ENCODE assay signal across 1 cellular context in the genomic region with DNA sequence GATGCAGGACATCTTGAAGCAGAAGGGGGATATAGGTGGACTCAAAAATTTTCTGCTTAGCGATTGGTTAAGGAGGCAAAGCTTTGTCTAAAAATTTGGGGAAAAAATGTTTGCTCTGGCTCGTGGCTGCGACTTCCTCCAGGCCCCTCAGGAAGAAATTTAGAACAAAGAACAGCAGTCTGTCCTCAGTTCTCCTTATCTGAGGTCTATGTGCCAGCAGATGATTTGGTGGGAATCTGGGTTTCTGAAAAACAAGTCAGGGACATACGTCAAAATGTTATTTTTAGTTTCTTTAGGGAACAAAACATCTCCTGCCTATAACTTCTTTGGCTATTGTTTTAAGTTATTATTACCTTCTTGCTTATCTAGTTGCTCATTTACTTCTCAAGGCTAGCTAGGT.
TF ChIP-seq lines count a peak whose summit lies in the region.

No MANE protein-coding gene starts in this region.

TF ChIP-seq in H1, 55 proteins besides CTCF, POLR2A, EP300 and RAD21:
- TF ChIP-seq TAF7 (optimal IDR thresholded peaks at IDR 0.05; ENCODE audit: borderline replicate concordance, low read depth, low read length) (no peak), CBX5 (IDR thresholded peaks at IDR 0.05; ENCODE audit: low read depth, low read length) (no peak), POLR2AphosphoS5 (IDR thresholded peaks at IDR 0.05; ENCODE audit: low read depth, low read length) (no peak), ZNF274 (IDR thresholded peaks at IDR 0.05; ENCODE audit: borderline replicate concordance, extremely low read depth, low read length) (no peak), TCF12 (IDR thresholded peaks at IDR 0.05; ENCODE audit: low read depth, low read length) (no peak), JUND (IDR thresholded peaks at IDR 0.05; ENCODE audit: low read length) (no peak), SP1 (IDR thresholded peaks at IDR 0.05; ENCODE audit: low read depth, low read length) (no peak), POU5F1 (IDR thresholded peaks at IDR 0.05; ENCODE audit: low read depth, low read length) (no peak), CTBP2 (IDR thresholded peaks at IDR 0.05; ENCODE audit: borderline replicate concordance, insufficient read depth, insufficient read length, low read length) (no peak)
- TF ChIP-seq, protein P1, sequence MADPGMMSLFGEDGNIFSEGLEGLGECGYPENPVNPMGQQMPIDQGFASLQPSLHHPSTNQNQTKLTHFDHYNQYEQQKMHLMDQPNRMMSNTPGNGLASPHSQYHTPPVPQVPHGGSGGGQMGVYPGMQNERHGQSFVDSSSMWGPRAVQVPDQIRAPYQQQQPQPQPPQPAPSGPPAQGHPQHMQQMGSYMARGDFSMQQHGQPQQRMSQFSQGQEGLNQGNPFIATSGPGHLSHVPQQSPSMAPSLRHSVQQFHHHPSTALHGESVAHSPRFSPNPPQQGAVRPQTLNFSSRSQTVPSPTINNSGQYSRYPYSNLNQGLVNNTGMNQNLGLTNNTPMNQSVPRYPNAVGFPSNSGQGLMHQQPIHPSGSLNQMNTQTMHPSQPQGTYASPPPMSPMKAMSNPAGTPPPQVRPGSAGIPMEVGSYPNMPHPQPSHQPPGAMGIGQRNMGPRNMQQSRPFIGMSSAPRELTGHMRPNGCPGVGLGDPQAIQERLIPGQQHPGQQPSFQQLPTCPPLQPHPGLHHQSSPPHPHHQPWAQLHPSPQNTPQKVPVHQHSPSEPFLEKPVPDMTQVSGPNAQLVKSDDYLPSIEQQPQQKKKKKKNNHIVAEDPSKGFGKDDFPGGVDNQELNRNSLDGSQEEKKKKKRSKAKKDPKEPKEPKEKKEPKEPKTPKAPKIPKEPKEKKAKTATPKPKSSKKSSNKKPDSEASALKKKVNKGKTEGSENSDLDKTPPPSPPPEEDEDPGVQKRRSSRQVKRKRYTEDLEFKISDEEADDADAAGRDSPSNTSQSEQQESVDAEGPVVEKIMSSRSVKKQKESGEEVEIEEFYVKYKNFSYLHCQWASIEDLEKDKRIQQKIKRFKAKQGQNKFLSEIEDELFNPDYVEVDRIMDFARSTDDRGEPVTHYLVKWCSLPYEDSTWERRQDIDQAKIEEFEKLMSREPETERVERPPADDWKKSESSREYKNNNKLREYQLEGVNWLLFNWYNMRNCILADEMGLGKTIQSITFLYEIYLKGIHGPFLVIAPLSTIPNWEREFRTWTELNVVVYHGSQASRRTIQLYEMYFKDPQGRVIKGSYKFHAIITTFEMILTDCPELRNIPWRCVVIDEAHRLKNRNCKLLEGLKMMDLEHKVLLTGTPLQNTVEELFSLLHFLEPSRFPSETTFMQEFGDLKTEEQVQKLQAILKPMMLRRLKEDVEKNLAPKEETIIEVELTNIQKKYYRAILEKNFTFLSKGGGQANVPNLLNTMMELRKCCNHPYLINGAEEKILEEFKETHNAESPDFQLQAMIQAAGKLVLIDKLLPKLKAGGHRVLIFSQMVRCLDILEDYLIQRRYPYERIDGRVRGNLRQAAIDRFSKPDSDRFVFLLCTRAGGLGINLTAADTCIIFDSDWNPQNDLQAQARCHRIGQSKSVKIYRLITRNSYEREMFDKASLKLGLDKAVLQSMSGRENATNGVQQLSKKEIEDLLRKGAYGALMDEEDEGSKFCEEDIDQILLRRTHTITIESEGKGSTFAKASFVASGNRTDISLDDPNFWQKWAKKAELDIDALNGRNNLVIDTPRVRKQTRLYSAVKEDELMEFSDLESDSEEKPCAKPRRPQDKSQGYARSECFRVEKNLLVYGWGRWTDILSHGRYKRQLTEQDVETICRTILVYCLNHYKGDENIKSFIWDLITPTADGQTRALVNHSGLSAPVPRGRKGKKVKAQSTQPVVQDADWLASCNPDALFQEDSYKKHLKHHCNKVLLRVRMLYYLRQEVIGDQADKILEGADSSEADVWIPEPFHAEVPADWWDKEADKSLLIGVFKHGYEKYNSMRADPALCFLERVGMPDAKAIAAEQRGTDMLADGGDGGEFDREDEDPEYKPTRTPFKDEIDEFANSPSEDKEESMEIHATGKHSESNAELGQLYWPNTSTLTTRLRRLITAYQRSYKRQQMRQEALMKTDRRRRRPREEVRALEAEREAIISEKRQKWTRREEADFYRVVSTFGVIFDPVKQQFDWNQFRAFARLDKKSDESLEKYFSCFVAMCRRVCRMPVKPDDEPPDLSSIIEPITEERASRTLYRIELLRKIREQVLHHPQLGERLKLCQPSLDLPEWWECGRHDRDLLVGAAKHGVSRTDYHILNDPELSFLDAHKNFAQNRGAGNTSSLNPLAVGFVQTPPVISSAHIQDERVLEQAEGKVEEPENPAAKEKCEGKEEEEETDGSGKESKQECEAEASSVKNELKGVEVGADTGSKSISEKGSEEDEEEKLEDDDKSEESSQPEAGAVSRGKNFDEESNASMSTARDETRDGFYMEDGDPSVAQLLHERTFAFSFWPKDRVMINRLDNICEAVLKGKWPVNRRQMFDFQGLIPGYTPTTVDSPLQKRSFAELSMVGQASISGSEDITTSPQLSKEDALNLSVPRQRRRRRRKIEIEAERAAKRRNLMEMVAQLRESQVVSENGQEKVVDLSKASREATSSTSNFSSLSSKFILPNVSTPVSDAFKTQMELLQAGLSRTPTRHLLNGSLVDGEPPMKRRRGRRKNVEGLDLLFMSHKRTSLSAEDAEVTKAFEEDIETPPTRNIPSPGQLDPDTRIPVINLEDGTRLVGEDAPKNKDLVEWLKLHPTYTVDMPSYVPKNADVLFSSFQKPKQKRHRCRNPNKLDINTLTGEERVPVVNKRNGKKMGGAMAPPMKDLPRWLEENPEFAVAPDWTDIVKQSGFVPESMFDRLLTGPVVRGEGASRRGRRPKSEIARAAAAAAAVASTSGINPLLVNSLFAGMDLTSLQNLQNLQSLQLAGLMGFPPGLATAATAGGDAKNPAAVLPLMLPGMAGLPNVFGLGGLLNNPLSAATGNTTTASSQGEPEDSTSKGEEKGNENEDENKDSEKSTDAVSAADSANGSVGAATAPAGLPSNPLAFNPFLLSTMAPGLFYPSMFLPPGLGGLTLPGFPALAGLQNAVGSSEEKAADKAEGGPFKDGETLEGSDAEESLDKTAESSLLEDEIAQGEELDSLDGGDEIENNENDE (IDR thresholded peaks at IDR 0.05; ENCODE audit: insufficient replicate concordance, low read length) = no peak
